In genomic region chr16:74623846-74624245, GRCh38 we compare ENCODE assay signal across 11 cellular contexts.
"Had no signal": no experiment of that assay in that cellular context is flagged by ENCODE, and none has a peak within 500 bp of the region (broad histone marks: within the 10 kb centered on the region; RNA-seq: fewer than 3 reads in every experiment).

No MANE protein-coding gene starts in this region.

- H3K27me3 ChIP-seq: ascending aorta, testis, upper lobe of left lung had no signal

- H3K4me3 ChIP-seq: ascending aorta, coronary artery, lung, testis, upper lobe of left lung had no signal

- H3K9me3 ChIP-seq: ascending aorta, testis, upper lobe of left lung had no signal

- H3K27ac ChIP-seq: ascending aorta, coronary artery, testis, upper lobe of left lung had no signal

- H3K4me1 ChIP-seq: ascending aorta, testis, upper lobe of left lung had no signal

- DNase-seq: activated CD4-positive, alpha-beta T cell treated with anti-CD3 and anti-CD28 coated beads for 48 hours; activated CD4-positive, CD25-positive, alpha-beta regulatory T cell; activated naive CD4-positive, alpha-beta T cell treated with anti-CD3 and anti-CD28 coated beads for 36 hours; glutamatergic neuron; posterior cingulate gyrus; T-helper 9 cell; testis had no signal
